In the genomic region with DNA sequence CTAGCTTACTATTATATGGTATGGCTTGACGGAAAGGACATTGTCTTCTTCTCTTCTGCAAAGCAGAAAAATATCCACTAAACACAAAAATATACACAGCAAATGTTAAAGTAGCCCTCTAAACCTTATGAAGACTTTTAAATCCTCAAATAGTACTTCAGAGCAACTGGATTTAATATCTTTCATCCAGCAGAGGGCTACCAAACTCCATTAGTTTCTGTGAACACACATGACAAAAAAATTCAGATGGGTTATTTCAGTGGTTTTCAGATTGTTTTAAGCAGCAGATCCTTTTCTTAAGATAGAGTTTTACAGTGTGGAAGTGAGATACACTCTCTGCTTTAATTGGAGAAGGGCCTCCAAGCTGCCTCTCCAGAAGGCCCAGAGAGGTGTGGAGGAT, we compare ENCODE assay signal across 8 cellular contexts. TPM values are rescaled to one million over a fixed set of nuclear protein-coding genes. Genes with fewer than 3 reads are reported as not detected.
A peak's percentile ranks its signal among the peaks of the same experiment; 100 is the strongest.
DNase-seq lines count a peak whose midpoint lies in the region; ATAC-seq and TF ChIP-seq lines count a peak whose summit lies in the region.

No MANE protein-coding gene starts in this region.

- no peak for TF ChIP-seq POLR2A in body of pancreas (IDR thresholded peaks at IDR 0.05)

- 34 to 41% methylated on average over 1 of the region's 1 CpG for WGBS in body of pancreas, 2 donors
- 79 to 85% methylated on average over 1 of the region's 1 CpG for WGBS in lung, 2 donors

- DNase-seq in COLO829 (ENCODE audit: low spot score) (peak; percentile 89), Kasumi-1 (lab: John Stamatoyannopoulos, UW) (peak; percentile 46 to 63), body of pancreas (no peak), lung (ENCODE audit: low spot score) (no peak), activated T-cell treated with anti-CD3 and anti-CD28 coated beads for 4 hours (no peak), T-helper 2 cell (no peak), T-helper 9 cell (no peak)
- DNase-seq in activated CD4-positive, CD25-positive, alpha-beta regulatory T cell treated with anti-CD3 and anti-CD28 coated beads, Interleukin-2, amount 50 U/mL, for 72 hours, result no peak

- intact Hi-C loops in body of pancreas (cut with DNase I), result no loop called here

- H3K27ac ChIP-seq in body of pancreas (no peak overlapping the region), lung (ENCODE audit: low read depth in 1 of 2, low read length in 1 of 2) (no peak overlapping the region)

- H3K4me1 ChIP-seq in body of pancreas, result peaks cover 10% of the 10 kb centered on the region
- peaks cover 0 to 3% of the 10 kb centered on the region in 2 donors for H3K4me1 ChIP-seq in lung (ENCODE audit: control insufficient read depth in 2 of 2, insufficient read depth in 2 of 2, low read length in 2 of 2)

- H3K36me3 ChIP-seq in body of pancreas (replicated peaks in 1 of 2; ENCODE audit: insufficient read depth in 1 of 2, low read depth in 2 of 2), result no peaks in the 10 kb centered on the region
- H3K36me3 ChIP-seq in lung (ENCODE audit: control insufficient read depth in 2 of 2, insufficient read depth in 2 of 2, low read length in 2 of 2), result no peaks in the 10 kb centered on the region

- TF ChIP-seq CTCF in body of pancreas (IDR thresholded peaks at IDR 0.05) (peak; percentile 21 to 73 (median 49)), lung (IDR thresholded peaks at IDR 0.05; ENCODE audit: control extremely low read depth, extremely low read depth) (no peak)

- H3K4me3 ChIP-seq in body of pancreas (no peak overlapping the region), lung (no peak overlapping the region)

- no peaks in the 10 kb centered on the region for H3K27me3 ChIP-seq in body of pancreas
- H3K27me3 ChIP-seq in lung (ENCODE audit: control insufficient read depth, insufficient read depth), result no peaks in the 10 kb centered on the region

- H3K9me3 ChIP-seq in body of pancreas (no peaks in the 10 kb centered on the region), lung (ENCODE audit: control insufficient read depth in 2 of 2, insufficient read depth in 1 of 2, low read length in 1 of 2) (no peaks in the 10 kb centered on the region)

- ATAC-seq in body of pancreas (no peak), lung (ENCODE audit: insufficient read depth, low FRiP score) (peak; percentile 11)

RNA-seq across cellular contexts. Expression of a gene that starts 56.6 kb away (rescaled TPM):
- total RNA-seq in body of pancreas (10 to 100 TPM in 1 of 2 donors, 1 to 10 TPM in 1; 9.9 to 11.5 TPM), lung (10 to 100 TPM; 23.1 to 61.2 TPM)
- 1 to 10 TPM; 1.1 to 1.9 TPM for polyA plus RNA-seq in lung

Comparison
In these comparisons a context has a peak if more than half of its experiments do, and no peak if none do; other contexts are left out.
1. DNase-seq: peak in COLO829 (single experiment) and Kasumi-1 (2 of 2); none in body of pancreas (0 of 4), lung (single experiment), activated T-cell treated with anti-CD3 and anti-CD28 coated beads for 4 hours (single experiment), T-helper 2 cell (0 of 5), T-helper 9 cell (single experiment) and activated CD4-positive, CD25-positive, alpha-beta regulatory T cell treated with anti-CD3 and anti-CD28 coated beads, Interleukin-2, amount 50 U/mL, for 72 hours (single experiment).